Comparison of ENCODE assay signal across 1 cellular context in the genomic region with DNA sequence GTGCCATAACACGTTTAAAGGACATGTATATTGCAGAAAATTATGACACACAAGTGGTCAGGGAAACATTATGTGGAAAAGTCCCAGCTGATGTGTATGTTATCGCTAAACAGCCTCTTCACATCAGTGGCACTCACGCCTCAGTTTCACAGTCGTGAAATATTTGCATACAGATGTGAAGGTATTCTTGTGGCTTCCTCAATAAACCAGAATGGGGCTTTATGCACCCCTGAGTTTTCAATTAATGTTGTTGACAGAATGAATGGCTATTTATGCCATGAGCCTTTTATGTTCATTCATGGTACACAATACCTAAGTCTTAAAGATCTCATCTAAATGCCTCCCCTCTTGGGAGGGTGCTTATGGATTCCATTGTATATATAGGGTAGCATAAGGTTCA.
TF ChIP-seq lines count a peak whose summit lies in the region.

No MANE protein-coding gene starts in this region.

TF ChIP-seq in GM12878, 131 proteins besides CTCF, POLR2A, EP300 and RAD21 (continued from another document and continues in another):
- TF ChIP-seq, protein P1, sequence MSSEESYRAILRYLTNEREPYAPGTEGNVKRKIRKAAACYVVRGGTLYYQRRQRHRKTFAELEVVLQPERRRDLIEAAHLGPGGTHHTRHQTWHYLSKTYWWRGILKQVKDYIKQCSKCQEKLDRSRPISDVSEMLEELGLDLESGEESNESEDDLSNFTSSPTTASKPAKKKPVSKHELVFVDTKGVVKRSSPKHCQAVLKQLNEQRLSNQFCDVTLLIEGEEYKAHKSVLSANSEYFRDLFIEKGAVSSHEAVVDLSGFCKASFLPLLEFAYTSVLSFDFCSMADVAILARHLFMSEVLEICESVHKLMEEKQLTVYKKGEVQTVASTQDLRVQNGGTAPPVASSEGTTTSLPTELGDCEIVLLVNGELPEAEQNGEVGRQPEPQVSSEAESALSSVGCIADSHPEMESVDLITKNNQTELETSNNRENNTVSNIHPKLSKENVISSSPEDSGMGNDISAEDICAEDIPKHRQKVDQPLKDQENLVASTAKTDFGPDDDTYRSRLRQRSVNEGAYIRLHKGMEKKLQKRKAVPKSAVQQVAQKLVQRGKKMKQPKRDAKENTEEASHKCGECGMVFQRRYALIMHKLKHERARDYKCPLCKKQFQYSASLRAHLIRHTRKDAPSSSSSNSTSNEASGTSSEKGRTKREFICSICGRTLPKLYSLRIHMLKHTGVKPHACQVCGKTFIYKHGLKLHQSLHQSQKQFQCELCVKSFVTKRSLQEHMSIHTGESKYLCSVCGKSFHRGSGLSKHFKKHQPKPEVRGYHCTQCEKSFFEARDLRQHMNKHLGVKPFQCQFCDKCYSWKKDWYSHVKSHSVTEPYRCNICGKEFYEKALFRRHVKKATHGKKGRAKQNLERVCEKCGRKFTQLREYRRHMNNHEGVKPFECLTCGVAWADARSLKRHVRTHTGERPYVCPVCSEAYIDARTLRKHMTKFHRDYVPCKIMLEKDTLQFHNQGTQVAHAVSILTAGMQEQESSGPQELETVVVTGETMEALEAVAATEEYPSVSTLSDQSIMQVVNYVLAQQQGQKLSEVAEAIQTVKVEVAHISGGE (CRISPR knock-in tag; IDR thresholded peaks at IDR 0.05), result no peak
- TF ChIP-seq, protein P2, sequence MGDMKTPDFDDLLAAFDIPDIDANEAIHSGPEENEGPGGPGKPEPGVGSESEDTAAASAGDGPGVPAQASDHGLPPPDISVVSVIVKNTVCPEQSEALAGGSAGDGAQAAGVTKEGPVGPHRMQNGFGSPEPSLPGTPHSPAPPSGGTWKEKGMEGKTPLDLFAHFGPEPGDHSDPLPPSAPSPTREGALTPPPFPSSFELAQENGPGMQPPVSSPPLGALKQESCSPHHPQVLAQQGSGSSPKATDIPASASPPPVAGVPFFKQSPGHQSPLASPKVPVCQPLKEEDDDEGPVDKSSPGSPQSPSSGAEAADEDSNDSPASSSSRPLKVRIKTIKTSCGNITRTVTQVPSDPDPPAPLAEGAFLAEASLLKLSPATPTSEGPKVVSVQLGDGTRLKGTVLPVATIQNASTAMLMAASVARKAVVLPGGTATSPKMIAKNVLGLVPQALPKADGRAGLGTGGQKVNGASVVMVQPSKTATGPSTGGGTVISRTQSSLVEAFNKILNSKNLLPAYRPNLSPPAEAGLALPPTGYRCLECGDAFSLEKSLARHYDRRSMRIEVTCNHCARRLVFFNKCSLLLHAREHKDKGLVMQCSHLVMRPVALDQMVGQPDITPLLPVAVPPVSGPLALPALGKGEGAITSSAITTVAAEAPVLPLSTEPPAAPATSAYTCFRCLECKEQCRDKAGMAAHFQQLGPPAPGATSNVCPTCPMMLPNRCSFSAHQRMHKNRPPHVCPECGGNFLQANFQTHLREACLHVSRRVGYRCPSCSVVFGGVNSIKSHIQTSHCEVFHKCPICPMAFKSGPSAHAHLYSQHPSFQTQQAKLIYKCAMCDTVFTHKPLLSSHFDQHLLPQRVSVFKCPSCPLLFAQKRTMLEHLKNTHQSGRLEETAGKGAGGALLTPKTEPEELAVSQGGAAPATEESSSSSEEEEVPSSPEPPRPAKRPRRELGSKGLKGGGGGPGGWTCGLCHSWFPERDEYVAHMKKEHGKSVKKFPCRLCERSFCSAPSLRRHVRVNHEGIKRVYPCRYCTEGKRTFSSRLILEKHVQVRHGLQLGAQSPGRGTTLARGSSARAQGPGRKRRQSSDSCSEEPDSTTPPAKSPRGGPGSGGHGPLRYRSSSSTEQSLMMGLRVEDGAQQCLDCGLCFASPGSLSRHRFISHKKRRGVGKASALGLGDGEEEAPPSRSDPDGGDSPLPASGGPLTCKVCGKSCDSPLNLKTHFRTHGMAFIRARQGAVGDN (IDR thresholded peaks at IDR 0.05), result peak; percentile 56; the same call in 1 of the 2 replicates
- TF ChIP-seq KAT2A (conservative IDR thresholded peaks at IDR 0.05; ENCODE audit: control insufficient read depth, low read depth, low read length) (no peak), SP1 (IDR thresholded peaks at IDR 0.05; ENCODE audit: low read depth, low read length) (no peak), SIX5 (IDR thresholded peaks at IDR 0.05; ENCODE audit: low read depth, low read length, severe bottlenecking) (no peak), GATAD2B (conservative IDR thresholded peaks at IDR 0.05; ENCODE audit: low read depth) (peak; percentile 50; the same call in 1 of the 2 replicates), MXI1 (IDR thresholded peaks at IDR 0.05; ENCODE audit: low read depth, low read length) (peak; percentile 68; the same call in 1 of the 2 replicates), FOXK2 (IDR thresholded peaks at IDR 0.05) (no peak), BHLHE40 (IDR thresholded peaks at IDR 0.05; ENCODE audit: borderline replicate concordance in 1 of 2, low read depth in 2 of 2, low read length in 1 of 2) (peak; percentile 93), EED (IDR thresholded peaks at IDR 0.05; ENCODE audit: low read depth) (no peak), TBL1XR1 (IDR thresholded peaks at IDR 0.05; ENCODE audit: low read depth, low read length) (0 out of 2 replicates have a peak, but pooled peaks have one; percentile 46), NR2C1 (IDR thresholded peaks at IDR 0.05) (no peak), SIN3A (IDR thresholded peaks at IDR 0.05; ENCODE audit: low read depth, low read length) (no peak), NBN (IDR thresholded peaks at IDR 0.05) (peak; percentile 63), RAD51 (IDR thresholded peaks at IDR 0.05) (0 out of 2 replicates have a peak, but pooled peaks have one; percentile 36), PAX8 (IDR thresholded peaks at IDR 0.05) (no peak), YY1 (IDR thresholded peaks at IDR 0.05; ENCODE audit: low read depth, low read length) (no peak), DPF2 (IDR thresholded peaks at IDR 0.05) (peak; percentile 94), BMI1 (IDR thresholded peaks at IDR 0.05; ENCODE audit: borderline replicate concordance) (peak; percentile 86), HDAC6 (IDR thresholded peaks at IDR 0.05; ENCODE audit: unreplicated experiment) (no peak), ZSCAN29 (IDR thresholded peaks at IDR 0.05) (no peak), CHD2 (IDR thresholded peaks at IDR 0.05; ENCODE audit: borderline replicate concordance, low read depth, low read length) (peak; percentile 85), KLF5 (IDR thresholded peaks at IDR 0.05; ENCODE audit: partially characterized antibody) (no peak), MTA2 (IDR thresholded peaks at IDR 0.05; ENCODE audit: low read depth) (peak; percentile 98), BACH1 (IDR thresholded peaks at IDR 0.05; ENCODE audit: borderline replicate concordance) (peak; percentile 84; the same call in 1 of the 2 replicates), SREBF1 (IDR thresholded peaks at IDR 0.05; ENCODE audit: low read length) (no peak), RB1 (IDR thresholded peaks at IDR 0.05; ENCODE audit: borderline replicate concordance) (no peak), SMARCA5 (IDR thresholded peaks at IDR 0.05) (no peak), RCOR1 (conservative IDR thresholded peaks at IDR 0.05; ENCODE audit: low read depth, low read length) (peak; percentile 83; the same call in 1 of the 2 replicates), ZBED1 (IDR thresholded peaks at IDR 0.05; ENCODE audit: borderline replicate concordance) (no peak), BRCA1 (IDR thresholded peaks at IDR 0.05; ENCODE audit: low read depth, low read length) (no peak), CHD1 (IDR thresholded peaks at IDR 0.05; ENCODE audit: low read depth, low read length) (no peak), SUPT20H (IDR thresholded peaks at IDR 0.05; ENCODE audit: borderline replicate concordance, control insufficient read depth, low read depth, low read length) (no peak), KDM1A (IDR thresholded peaks at IDR 0.05; ENCODE audit: borderline replicate concordance) (no peak), SMAD5 (IDR thresholded peaks at IDR 0.05; ENCODE audit: low read depth) (no peak)
- TF ChIP-seq, protein P3, sequence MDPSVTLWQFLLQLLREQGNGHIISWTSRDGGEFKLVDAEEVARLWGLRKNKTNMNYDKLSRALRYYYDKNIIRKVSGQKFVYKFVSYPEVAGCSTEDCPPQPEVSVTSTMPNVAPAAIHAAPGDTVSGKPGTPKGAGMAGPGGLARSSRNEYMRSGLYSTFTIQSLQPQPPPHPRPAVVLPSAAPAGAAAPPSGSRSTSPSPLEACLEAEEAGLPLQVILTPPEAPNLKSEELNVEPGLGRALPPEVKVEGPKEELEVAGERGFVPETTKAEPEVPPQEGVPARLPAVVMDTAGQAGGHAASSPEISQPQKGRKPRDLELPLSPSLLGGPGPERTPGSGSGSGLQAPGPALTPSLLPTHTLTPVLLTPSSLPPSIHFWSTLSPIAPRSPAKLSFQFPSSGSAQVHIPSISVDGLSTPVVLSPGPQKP (IDR thresholded peaks at IDR 0.05; ENCODE audit: low read depth, low read length), result no peak
- TF ChIP-seq, protein P4, sequence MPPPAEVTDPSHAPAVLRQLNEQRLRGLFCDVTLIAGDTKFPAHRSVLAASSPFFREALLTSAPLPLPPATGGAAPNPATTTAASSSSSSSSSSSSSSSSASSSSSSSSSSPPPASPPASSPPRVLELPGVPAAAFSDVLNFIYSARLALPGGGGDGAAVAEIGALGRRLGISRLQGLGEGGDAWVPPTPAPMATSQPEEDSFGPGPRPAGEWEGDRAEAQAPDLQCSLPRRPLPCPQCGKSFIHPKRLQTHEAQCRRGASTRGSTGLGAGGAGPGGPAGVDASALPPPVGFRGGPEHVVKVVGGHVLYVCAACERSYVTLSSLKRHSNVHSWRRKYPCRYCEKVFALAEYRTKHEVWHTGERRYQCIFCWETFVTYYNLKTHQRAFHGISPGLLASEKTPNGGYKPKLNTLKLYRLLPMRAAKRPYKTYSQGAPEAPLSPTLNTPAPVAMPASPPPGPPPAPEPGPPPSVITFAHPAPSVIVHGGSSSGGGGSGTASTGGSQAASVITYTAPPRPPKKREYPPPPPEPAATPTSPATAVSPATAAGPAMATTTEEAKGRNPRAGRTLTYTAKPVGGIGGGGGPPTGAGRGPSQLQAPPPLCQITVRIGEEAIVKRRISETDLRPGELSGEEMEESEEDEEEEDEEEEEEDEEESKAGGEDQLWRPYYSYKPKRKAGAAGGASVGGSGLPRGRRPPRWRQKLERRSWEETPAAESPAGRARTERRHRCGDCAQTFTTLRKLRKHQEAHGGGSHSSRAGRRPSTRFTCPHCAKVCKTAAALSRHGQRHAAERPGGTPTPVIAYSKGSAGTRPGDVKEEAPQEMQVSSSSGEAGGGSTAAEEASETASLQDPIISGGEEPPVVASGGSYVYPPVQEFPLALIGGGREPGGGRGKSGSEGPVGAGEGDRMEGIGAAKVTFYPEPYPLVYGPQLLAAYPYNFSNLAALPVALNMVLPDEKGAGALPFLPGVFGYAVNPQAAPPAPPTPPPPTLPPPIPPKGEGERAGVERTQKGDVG (CRISPR knock-in tag; IDR thresholded peaks at IDR 0.05), result no peak
- TF ChIP-seq, protein P5, sequence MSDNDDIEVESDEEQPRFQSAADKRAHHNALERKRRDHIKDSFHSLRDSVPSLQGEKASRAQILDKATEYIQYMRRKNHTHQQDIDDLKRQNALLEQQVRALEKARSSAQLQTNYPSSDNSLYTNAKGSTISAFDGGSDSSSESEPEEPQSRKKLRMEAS (IDR thresholded peaks at IDR 0.05; ENCODE audit: low read depth, low read length), result no peak
- TF ChIP-seq, protein P6, sequence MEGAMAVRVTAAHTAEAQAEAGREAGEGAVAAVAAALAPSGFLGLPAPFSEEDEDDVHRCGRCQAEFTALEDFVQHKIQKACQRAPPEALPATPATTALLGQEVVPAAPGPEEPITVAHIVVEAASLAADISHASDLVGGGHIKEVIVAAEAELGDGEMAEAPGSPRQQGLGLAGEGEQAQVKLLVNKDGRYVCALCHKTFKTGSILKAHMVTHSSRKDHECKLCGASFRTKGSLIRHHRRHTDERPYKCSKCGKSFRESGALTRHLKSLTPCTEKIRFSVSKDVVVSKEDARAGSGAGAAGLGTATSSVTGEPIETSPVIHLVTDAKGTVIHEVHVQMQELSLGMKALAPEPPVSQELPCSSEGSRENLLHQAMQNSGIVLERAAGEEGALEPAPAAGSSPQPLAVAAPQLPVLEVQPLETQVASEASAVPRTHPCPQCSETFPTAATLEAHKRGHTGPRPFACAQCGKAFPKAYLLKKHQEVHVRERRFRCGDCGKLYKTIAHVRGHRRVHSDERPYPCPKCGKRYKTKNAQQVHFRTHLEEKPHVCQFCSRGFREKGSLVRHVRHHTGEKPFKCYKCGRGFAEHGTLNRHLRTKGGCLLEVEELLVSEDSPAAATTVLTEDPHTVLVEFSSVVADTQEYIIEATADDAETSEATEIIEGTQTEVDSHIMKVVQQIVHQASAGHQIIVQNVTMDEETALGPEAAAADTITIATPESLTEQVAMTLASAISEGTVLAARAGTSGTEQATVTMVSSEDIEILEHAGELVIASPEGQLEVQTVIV (IDR thresholded peaks at IDR 0.05; ENCODE audit: borderline replicate concordance, partially characterized antibody), result no peak
- TF ChIP-seq, protein P7, sequence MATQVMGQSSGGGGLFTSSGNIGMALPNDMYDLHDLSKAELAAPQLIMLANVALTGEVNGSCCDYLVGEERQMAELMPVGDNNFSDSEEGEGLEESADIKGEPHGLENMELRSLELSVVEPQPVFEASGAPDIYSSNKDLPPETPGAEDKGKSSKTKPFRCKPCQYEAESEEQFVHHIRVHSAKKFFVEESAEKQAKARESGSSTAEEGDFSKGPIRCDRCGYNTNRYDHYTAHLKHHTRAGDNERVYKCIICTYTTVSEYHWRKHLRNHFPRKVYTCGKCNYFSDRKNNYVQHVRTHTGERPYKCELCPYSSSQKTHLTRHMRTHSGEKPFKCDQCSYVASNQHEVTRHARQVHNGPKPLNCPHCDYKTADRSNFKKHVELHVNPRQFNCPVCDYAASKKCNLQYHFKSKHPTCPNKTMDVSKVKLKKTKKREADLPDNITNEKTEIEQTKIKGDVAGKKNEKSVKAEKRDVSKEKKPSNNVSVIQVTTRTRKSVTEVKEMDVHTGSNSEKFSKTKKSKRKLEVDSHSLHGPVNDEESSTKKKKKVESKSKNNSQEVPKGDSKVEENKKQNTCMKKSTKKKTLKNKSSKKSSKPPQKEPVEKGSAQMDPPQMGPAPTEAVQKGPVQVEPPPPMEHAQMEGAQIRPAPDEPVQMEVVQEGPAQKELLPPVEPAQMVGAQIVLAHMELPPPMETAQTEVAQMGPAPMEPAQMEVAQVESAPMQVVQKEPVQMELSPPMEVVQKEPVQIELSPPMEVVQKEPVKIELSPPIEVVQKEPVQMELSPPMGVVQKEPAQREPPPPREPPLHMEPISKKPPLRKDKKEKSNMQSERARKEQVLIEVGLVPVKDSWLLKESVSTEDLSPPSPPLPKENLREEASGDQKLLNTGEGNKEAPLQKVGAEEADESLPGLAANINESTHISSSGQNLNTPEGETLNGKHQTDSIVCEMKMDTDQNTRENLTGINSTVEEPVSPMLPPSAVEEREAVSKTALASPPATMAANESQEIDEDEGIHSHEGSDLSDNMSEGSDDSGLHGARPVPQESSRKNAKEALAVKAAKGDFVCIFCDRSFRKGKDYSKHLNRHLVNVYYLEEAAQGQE (IDR thresholded peaks at IDR 0.05; ENCODE audit: low read depth, low read length), result no peak
- TF ChIP-seq, protein P8, sequence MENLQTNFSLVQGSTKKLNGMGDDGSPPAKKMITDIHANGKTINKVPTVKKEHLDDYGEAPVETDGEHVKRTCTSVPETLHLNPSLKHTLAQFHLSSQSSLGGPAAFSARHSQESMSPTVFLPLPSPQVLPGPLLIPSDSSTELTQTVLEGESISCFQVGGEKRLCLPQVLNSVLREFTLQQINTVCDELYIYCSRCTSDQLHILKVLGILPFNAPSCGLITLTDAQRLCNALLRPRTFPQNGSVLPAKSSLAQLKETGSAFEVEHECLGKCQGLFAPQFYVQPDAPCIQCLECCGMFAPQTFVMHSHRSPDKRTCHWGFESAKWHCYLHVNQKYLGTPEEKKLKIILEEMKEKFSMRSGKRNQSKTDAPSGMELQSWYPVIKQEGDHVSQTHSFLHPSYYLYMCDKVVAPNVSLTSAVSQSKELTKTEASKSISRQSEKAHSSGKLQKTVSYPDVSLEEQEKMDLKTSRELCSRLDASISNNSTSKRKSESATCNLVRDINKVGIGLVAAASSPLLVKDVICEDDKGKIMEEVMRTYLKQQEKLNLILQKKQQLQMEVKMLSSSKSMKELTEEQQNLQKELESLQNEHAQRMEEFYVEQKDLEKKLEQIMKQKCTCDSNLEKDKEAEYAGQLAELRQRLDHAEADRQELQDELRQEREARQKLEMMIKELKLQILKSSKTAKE (IDR thresholded peaks at IDR 0.05; ENCODE audit: low read depth, poor library complexity, severe bottlenecking), result no peak
